ENCODE assay signal across 1 cellular context in genomic region chr20:2022163-2022562, GRCh38.
TF ChIP-seq lines count a peak whose summit lies in the region.

No MANE protein-coding gene starts in this region.

TF ChIP-seq in HepG2, 621 proteins besides CTCF, POLR2A, EP300 and RAD21:
- TF ChIP-seq PLRG1 (conservative IDR thresholded peaks at IDR 0.05) (no peak), MEIS1 (CRISPR knock-in tag; IDR thresholded peaks at IDR 0.05; ENCODE audit: borderline replicate concordance) (no peak), HOXA9 (CRISPR knock-in tag; IDR thresholded peaks at IDR 0.05; ENCODE audit: borderline replicate concordance) (0 out of 2 replicates have a peak, but pooled peaks have one; percentile 40), SRF (IDR thresholded peaks at IDR 0.05; ENCODE audit: low read depth, low read length) (no peak)
